ENCODE assay signal across 19 cellular contexts in genomic region chr12:71967176-71967575, GRCh38. TPM values are rescaled to one million over a fixed set of nuclear protein-coding genes. Genes with fewer than 3 reads are reported as not detected.
DNase-seq lines count a peak whose midpoint lies in the region; ATAC-seq and TF ChIP-seq lines count a peak whose summit lies in the region.
"Had no signal": no experiment of that assay in that cellular context is flagged by ENCODE, and none has a peak within 500 bp of the region (broad histone marks: within the 10 kb centered on the region; RNA-seq: fewer than 3 reads in every experiment).

No MANE protein-coding gene starts in this region.

- ATAC-seq in foreskin keratinocyte (peak; percentile 43), gastrocnemius medialis (no peak)

- H3K9me3 Mint-ChIP-seq in HFFc6 = no peaks in the 10 kb centered on the region

- H3K36me3 Mint-ChIP-seq in HFFc6 (ENCODE audit: low read depth) = no peaks in the 10 kb centered on the region

- no peak overlapping the region for H3K4me3 Mint-ChIP-seq in HFFc6

- H3K9me3 ChIP-seq in gastrocnemius medialis = no peaks in the 10 kb centered on the region
- H3K9me3 ChIP-seq: SJCRH30 had no signal

- DNase-seq in HFFc6 (peak; percentile 5), NCI-H226 (peak; percentile 41), foreskin keratinocyte (no peak), renal cortical epithelial cell (ENCODE audit: low read depth) (peak; percentile 18), NCI-H2107 (lab: John Stamatoyannopoulos, UW) (no peak), ACHN (no peak), gastrocnemius medialis (no peak)
- DNase-seq: AML-193, DMS79 treated with DMSO at 0.1 percent for 48 hours, MM.1S, NCI-H1092 treated with DMSO at 0.1 percent for 48 hours, NCI-H146, NCI-H2081, NCI-H2227 treated with DMSO at 0.1 percent for 48 hours, NCI-H524, PC-9, SJCRH30 had no signal

- in situ Hi-C loops in ACHN (cut with HindIII; ENCODE audit: low pct_ligation_motif_present, low pct_unique_long_range_greater_than_20kb, low sequenced_read_pairs) = no loop called here
- in situ Hi-C loops in gastrocnemius medialis (cut with MboI; ENCODE audit: low sequenced_read_pairs in 4 of 4) = no loop called here

- TF ChIP-seq POLR2A in gastrocnemius medialis (IDR thresholded peaks at IDR 0.05) = no peak

- H3K27me3 ChIP-seq in foreskin keratinocyte (peaks cover 8% of the 10 kb centered on the region), gastrocnemius medialis (no peaks in the 10 kb centered on the region)
- H3K27me3 ChIP-seq: SJCRH30 had no signal

- H3K4me1 ChIP-seq in foreskin keratinocyte = no peaks in the 10 kb centered on the region
- no peaks in the 10 kb centered on the region for H3K4me1 ChIP-seq in gastrocnemius medialis
- H3K4me1 ChIP-seq: SJCRH30 had no signal

- peaks cover 6% of the 10 kb centered on the region; the same call in 1 of the 2 replicates for H3K4me1 Mint-ChIP-seq in HFFc6 (ENCODE audit: low read depth)

- TF ChIP-seq CTCF in HFFc6 (IDR thresholded peaks at IDR 0.05) (no peak), foreskin keratinocyte (conservative IDR thresholded peaks at IDR 0.05) (no peak), gastrocnemius medialis (IDR thresholded peaks at IDR 0.05 in 4 of 5, conservative IDR thresholded peaks at IDR 0.05 in 1 of 5) (no peak)

- intact Hi-C loops in gastrocnemius medialis (cut with DNase I; ENCODE audit: low total_unique reads) = no loop called here

- no peaks in the 10 kb centered on the region for H3K36me3 ChIP-seq in gastrocnemius medialis
- H3K36me3 ChIP-seq: SJCRH30 had no signal

- H3K27ac Mint-ChIP-seq in HFFc6 = no peak overlapping the region

- H3K27me3 Mint-ChIP-seq in HFFc6 (ENCODE audit: insufficient read depth) = no peaks in the 10 kb centered on the region; the same call in 1 of the 2 replicates

- no peak overlapping the region for H3K4me3 ChIP-seq in gastrocnemius medialis
- H3K4me3 ChIP-seq: PC-9, SJCRH30 had no signal

- H3K27ac ChIP-seq in foreskin keratinocyte (no peak overlapping the region), gastrocnemius medialis (no peak overlapping the region)
- H3K27ac ChIP-seq: C4-2B, PC-9, SJCRH30 had no signal

RNA-seq across cellular contexts. Expression of gene TPH2, which starts 28.5 kb away (rescaled TPM):
- not detected for total RNA-seq in HFFc6 (2021; fragmentation: NEBNext Ultra II Directional; extraction: Animal tissue kit (Norgen Biotek cat#: 25700))
- not detected in 2 replicates for total RNA-seq in foreskin keratinocyte
- not detected in 2 replicates for polyA plus RNA-seq in foreskin keratinocyte
- total RNA-seq in renal cortical epithelial cell = 0.05 TPM in 1 of 2 replicates, not detected in the other
- not detected for total RNA-seq in gastrocnemius medialis
- total RNA-seq: PC-9; SJCRH30; T-helper 1 cell treated with Interleukin-12 subunit alpha and Interleukin-12 subunit beta and Interleukin-4 antibody, amounts not matched to agents 30 ng/mL and 1 ng/mL, for 36 hours had no signal

Comparison
In these comparisons a context has a peak if more than half of its experiments do, and no peak if none do; other contexts are left out.
1. DNase-seq: peak in HFFc6 (single experiment), NCI-H226 (single experiment) and renal cortical epithelial cell (single experiment); none in foreskin keratinocyte (0 of 2), NCI-H2107 (single experiment), ACHN (single experiment) and gastrocnemius medialis (0 of 2).